Comparison of ENCODE assay signal across 1 cellular context in the genomic region with DNA sequence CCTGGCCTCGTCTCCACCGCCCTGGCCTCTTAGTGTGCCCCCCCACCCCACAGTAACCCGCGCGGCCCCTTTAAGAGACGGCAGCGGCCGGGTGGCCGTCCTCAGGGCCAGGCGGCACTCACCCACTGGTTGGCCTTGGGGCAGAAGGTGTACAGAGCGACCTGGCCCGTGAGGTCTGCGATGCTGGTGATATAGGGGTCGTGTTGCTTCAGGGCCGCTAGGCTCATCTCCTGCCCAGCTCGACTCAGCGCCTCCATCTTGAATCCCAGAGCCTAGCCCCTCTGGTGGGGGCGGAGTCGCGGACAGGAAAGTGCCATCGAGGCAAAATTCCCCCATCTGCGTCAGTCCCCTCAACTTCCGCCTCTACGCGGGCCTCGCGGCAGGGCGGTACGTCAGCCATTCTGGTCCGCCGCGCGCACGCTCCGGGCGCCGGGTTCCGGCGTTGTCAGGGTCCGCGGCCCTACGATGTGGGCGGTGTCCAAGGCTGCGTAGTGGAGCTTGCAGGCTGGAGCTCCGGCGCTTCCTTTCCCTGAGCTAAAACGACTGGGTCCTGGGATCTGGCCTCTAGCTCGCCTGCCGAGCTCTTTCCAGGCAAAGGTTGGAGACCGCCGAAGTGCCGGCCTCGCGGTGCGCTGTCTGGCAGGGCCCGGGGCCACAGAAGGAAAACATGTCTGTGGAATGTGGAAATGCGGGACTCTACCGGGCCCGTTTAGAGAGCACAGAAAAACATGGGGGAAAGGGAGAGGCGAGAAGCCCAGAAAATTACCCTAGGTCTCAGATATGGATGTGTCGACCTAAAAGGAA.
TF ChIP-seq lines count a peak whose summit lies in the region.

A gene (minus strand): TSS at position 283 of the 804 bp plus-strand sequence. CDS start 26 bp downstream, at position 257.

TF ChIP-seq in HepG2, 621 proteins besides CTCF, POLR2A, EP300 and RAD21 (continued from another document and continues in another):
- TF ChIP-seq GATA4 (IDR thresholded peaks at IDR 0.05; ENCODE audit: borderline replicate concordance, low read depth) (0 out of 2 replicates have a peak, but pooled peaks have one; percentile 28), KDM6A (CRISPR knock-in tag; IDR thresholded peaks at IDR 0.05; ENCODE audit: low read depth) (no peak), KDM5B (CRISPR knock-in tag; IDR thresholded peaks at IDR 0.05; ENCODE audit: borderline replicate concordance) (peak; percentile 97), FOSL2 (CRISPR knock-in tag; IDR thresholded peaks at IDR 0.05) (peak; percentile 78), DNMT3B (CRISPR knock-in tag; conservative IDR thresholded peaks at IDR 0.05) (no peak; the same call in 1 of the 2 replicates), ZNF317 (CRISPR knock-in tag; IDR thresholded peaks at IDR 0.05) (peak; percentile 94), ONECUT2 (CRISPR knock-in tag; IDR thresholded peaks at IDR 0.05) (no peak; the same call in 1 of the 2 replicates), ARNT2 (CRISPR knock-in tag; IDR thresholded peaks at IDR 0.05; ENCODE audit: low read depth) (peak; percentile 98), TEAD3 (CRISPR knock-in tag; optimal IDR thresholded peaks at IDR 0.05; ENCODE audit: borderline replicate concordance) (peak; percentile 94), BRD4 (CRISPR knock-in tag; IDR thresholded peaks at IDR 0.05) (peak; percentile 97), CCDC6 (CRISPR knock-in tag; IDR thresholded peaks at IDR 0.05) (peak; percentile 97), ZNF746 (CRISPR knock-in tag; IDR thresholded peaks at IDR 0.05) (peak; percentile 58), ZNF354B (CRISPR knock-in tag; IDR thresholded peaks at IDR 0.05) (peak; percentile 75; the same call in 1 of the 2 replicates), NBN (conservative IDR thresholded peaks at IDR 0.05) (no peak), HOXA3 (CRISPR knock-in tag; IDR thresholded peaks at IDR 0.05) (peak; percentile 99), SKI (IDR thresholded peaks at IDR 0.05; ENCODE audit: partially characterized antibody) (peak; percentile 82), ATF7-NPFF (CRISPR knock-in tag; IDR thresholded peaks at IDR 0.05; ENCODE audit: low read depth) (peak; percentile 93), ZNF782 (CRISPR knock-in tag; IDR thresholded peaks at IDR 0.05; ENCODE audit: borderline replicate concordance) (peak; percentile 83), CREB1 (IDR thresholded peaks at IDR 0.05) (peak; percentile 93), CREB1 (CRISPR knock-in tag; IDR thresholded peaks at IDR 0.05) (peak; percentile 96), ZNF530 (CRISPR knock-in tag; IDR thresholded peaks at IDR 0.05; ENCODE audit: low read depth) (peak; percentile 85; the same call in 1 of the 2 replicates), RBM22 (optimal IDR thresholded peaks at IDR 0.05; ENCODE audit: low read length) (no peak), ZFAT (CRISPR knock-in tag; conservative IDR thresholded peaks at IDR 0.05) (no peak), ZNF335 (CRISPR knock-in tag; IDR thresholded peaks at IDR 0.05) (peak; percentile 93; the same call in 1 of the 2 replicates), ZNF101 (CRISPR knock-in tag; IDR thresholded peaks at IDR 0.05; ENCODE audit: borderline replicate concordance, low read depth) (peak; percentile 96), HNF4G (IDR thresholded peaks at IDR 0.05; ENCODE audit: borderline replicate concordance, low read depth, low read length) (0 out of 2 replicates have a peak, but pooled peaks have one; percentile 25), HNF4G (CRISPR knock-in tag; IDR thresholded peaks at IDR 0.05; ENCODE audit: borderline replicate concordance, low read depth) (peak; percentile 62; the same call in 1 of the 2 replicates), HOXA5 (CRISPR knock-in tag; IDR thresholded peaks at IDR 0.05) (peak; percentile 91; the same call in 1 of the 2 replicates), ZNF564 (CRISPR knock-in tag; IDR thresholded peaks at IDR 0.05) (peak; percentile 94; the same call in 1 of the 2 replicates), HMG20B (CRISPR knock-in tag; conservative IDR thresholded peaks at IDR 0.05) (peak; percentile 58; the same call in 1 of the 2 replicates), ZNF484 (CRISPR knock-in tag; IDR thresholded peaks at IDR 0.05; ENCODE audit: borderline replicate concordance, low read depth) (peak; percentile 60; the same call in 1 of the 2 replicates)
- TF ChIP-seq, protein P1, sequence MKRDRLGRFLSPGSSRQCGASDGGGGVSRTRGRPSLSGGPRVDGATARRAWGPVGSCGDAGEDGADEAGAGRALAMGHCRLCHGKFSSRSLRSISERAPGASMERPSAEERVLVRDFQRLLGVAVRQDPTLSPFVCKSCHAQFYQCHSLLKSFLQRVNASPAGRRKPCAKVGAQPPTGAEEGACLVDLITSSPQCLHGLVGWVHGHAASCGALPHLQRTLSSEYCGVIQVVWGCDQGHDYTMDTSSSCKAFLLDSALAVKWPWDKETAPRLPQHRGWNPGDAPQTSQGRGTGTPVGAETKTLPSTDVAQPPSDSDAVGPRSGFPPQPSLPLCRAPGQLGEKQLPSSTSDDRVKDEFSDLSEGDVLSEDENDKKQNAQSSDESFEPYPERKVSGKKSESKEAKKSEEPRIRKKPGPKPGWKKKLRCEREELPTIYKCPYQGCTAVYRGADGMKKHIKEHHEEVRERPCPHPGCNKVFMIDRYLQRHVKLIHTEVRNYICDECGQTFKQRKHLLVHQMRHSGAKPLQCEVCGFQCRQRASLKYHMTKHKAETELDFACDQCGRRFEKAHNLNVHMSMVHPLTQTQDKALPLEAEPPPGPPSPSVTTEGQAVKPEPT (CRISPR knock-in tag; IDR thresholded peaks at IDR 0.05; ENCODE audit: low read depth), result peak; percentile 96
- TF ChIP-seq, protein P2, sequence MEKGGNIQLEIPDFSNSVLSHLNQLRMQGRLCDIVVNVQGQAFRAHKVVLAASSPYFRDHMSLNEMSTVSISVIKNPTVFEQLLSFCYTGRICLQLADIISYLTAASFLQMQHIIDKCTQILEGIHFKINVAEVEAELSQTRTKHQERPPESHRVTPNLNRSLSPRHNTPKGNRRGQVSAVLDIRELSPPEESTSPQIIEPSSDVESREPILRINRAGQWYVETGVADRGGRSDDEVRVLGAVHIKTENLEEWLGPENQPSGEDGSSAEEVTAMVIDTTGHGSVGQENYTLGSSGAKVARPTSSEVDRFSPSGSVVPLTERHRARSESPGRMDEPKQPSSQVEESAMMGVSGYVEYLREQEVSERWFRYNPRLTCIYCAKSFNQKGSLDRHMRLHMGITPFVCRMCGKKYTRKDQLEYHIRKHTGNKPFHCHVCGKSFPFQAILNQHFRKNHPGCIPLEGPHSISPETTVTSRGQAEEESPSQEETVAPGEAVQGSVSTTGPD (CRISPR knock-in tag; IDR thresholded peaks at IDR 0.05), result 0 out of 2 replicates have a peak, but pooled peaks have one; percentile 64
- TF ChIP-seq, protein P3, sequence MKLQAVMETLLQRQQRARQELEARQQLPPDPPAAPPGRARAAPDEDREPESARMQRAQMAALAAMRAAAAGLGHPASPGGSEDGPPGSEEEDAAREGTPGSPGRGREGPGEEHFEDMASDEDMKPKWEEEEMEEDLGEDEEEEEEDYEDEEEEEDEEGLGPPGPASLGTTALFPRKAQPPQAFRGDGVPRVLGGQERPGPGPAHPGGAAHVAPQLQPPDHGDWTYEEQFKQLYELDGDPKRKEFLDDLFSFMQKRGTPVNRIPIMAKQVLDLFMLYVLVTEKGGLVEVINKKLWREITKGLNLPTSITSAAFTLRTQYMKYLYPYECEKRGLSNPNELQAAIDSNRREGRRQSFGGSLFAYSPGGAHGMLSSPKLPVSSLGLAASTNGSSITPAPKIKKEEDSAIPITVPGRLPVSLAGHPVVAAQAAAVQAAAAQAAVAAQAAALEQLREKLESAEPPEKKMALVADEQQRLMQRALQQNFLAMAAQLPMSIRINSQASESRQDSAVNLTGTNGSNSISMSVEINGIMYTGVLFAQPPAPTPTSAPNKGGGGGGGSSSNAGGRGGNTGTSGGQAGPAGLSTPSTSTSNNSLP (IDR thresholded peaks at IDR 0.05; ENCODE audit: low read depth, low read length), result peak; percentile 74; the same call in 1 of the 2 replicates
- TF ChIP-seq, protein P4, sequence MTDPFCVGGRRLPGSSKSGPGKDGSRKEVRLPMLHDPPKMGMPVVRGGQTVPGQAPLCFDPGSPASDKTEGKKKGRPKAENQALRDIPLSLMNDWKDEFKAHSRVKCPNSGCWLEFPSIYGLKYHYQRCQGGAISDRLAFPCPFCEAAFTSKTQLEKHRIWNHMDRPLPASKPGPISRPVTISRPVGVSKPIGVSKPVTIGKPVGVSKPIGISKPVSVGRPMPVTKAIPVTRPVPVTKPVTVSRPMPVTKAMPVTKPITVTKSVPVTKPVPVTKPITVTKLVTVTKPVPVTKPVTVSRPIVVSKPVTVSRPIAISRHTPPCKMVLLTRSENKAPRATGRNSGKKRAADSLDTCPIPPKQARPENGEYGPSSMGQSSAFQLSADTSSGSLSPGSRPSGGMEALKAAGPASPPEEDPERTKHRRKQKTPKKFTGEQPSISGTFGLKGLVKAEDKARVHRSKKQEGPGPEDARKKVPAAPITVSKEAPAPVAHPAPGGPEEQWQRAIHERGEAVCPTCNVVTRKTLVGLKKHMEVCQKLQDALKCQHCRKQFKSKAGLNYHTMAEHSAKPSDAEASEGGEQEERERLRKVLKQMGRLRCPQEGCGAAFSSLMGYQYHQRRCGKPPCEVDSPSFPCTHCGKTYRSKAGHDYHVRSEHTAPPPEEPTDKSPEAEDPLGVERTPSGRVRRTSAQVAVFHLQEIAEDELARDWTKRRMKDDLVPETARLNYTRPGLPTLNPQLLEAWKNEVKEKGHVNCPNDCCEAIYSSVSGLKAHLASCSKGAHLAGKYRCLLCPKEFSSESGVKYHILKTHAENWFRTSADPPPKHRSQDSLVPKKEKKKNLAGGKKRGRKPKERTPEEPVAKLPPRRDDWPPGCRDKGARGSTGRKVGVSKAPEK (CRISPR knock-in tag; IDR thresholded peaks at IDR 0.05; ENCODE audit: borderline replicate concordance), result peak; percentile 90; the same call in 1 of the 2 replicates
- TF ChIP-seq, protein P5, sequence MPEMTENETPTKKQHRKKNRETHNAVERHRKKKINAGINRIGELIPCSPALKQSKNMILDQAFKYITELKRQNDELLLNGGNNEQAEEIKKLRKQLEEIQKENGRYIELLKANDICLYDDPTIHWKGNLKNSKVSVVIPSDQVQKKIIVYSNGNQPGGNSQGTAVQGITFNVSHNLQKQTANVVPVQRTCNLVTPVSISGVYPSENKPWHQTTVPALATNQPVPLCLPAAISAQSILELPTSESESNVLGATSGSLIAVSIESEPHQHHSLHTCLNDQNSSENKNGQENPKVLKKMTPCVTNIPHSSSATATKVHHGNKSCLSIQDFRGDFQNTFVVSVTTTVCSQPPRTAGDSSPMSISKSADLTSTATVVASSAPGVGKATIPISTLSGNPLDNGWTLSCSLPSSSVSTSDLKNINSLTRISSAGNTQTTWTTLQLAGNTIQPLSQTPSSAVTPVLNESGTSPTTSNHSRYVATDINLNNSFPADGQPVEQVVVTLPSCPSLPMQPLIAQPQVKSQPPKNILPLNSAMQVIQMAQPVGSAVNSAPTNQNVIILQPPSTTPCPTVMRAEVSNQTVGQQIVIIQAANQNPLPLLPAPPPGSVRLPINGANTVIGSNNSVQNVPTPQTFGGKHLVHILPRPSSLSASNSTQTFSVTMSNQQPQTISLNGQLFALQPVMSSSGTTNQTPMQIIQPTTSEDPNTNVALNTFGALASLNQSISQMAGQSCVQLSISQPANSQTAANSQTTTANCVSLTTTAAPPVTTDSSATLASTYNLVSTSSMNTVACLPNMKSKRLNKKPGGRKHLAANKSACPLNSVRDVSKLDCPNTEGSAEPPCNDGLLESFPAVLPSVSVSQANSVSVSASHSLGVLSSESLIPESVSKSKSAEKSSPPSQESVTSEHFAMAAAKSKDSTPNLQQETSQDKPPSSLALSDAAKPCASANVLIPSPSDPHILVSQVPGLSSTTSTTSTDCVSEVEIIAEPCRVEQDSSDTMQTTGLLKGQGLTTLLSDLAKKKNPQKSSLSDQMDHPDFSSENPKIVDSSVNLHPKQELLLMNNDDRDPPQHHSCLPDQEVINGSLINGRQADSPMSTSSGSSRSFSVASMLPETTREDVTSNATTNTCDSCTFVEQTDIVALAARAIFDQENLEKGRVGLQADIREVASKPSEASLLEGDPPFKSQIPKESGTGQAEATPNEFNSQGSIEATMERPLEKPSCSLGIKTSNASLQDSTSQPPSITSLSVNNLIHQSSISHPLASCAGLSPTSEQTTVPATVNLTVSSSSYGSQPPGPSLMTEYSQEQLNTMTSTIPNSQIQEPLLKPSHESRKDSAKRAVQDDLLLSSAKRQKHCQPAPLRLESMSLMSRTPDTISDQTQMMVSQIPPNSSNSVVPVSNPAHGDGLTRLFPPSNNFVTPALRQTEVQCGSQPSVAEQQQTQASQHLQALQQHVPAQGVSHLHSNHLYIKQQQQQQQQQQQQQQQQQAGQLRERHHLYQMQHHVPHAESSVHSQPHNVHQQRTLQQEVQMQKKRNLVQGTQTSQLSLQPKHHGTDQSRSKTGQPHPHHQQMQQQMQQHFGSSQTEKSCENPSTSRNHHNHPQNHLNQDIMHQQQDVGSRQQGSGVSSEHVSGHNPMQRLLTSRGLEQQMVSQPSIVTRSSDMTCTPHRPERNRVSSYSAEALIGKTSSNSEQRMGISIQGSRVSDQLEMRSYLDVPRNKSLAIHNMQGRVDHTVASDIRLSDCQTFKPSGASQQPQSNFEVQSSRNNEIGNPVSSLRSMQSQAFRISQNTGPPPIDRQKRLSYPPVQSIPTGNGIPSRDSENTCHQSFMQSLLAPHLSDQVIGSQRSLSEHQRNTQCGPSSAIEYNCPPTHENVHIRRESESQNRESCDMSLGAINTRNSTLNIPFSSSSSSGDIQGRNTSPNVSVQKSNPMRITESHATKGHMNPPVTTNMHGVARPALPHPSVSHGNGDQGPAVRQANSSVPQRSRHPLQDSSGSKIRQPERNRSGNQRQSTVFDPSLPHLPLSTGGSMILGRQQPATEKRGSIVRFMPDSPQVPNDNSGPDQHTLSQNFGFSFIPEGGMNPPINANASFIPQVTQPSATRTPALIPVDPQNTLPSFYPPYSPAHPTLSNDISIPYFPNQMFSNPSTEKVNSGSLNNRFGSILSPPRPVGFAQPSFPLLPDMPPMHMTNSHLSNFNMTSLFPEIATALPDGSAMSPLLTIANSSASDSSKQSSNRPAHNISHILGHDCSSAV (CRISPR knock-in tag; IDR thresholded peaks at IDR 0.05; ENCODE audit: borderline replicate concordance), result no peak
- TF ChIP-seq, protein P6, sequence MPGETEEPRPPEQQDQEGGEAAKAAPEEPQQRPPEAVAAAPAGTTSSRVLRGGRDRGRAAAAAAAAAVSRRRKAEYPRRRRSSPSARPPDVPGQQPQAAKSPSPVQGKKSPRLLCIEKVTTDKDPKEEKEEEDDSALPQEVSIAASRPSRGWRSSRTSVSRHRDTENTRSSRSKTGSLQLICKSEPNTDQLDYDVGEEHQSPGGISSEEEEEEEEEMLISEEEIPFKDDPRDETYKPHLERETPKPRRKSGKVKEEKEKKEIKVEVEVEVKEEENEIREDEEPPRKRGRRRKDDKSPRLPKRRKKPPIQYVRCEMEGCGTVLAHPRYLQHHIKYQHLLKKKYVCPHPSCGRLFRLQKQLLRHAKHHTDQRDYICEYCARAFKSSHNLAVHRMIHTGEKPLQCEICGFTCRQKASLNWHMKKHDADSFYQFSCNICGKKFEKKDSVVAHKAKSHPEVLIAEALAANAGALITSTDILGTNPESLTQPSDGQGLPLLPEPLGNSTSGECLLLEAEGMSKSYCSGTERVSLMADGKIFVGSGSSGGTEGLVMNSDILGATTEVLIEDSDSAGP (CRISPR knock-in tag; IDR thresholded peaks at IDR 0.05; ENCODE audit: borderline replicate concordance), result peak; percentile 100
